In the genomic region with DNA sequence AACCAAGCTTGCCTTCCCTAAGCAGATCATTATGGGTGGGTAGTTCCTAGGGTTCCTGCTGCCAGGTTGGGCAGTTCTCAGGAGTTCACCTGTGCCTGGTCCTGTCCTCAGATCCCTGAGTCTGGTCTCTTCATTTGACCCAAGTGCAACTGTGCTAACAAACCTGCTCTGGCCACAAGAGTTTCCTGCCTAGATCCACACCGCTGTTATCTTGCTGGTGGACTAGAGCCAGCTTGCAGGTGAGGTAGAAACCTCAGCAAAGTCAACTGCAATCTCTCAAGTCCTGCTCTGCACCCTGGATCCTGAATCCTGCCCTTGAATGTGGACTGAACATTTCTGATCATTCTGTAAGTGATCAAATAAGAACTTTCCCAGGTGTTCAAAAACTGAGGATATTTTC, we compare ENCODE assay signal across 21 cellular contexts.
"Had no signal": no experiment of that assay in that cellular context is flagged by ENCODE, and none has a peak within 500 bp of the region (broad histone marks: within the 10 kb centered on the region; RNA-seq: fewer than 3 reads in every experiment).

No MANE protein-coding gene starts in this region.

- H3K4me1 Mint-ChIP-seq: memory B cell; naive thymus-derived CD4-positive, alpha-beta T cell; neural progenitor cell; stimulated activated effector memory CD8-positive, alpha-beta T cell treated with anti-CD3 and anti-CD28 coated beads, Interleukin-12 subunit alpha, Interleukin-12 subunit beta, amount 100 ng/mL, for 72 hours had no signal

- ATAC-seq: activated naive CD4-positive, alpha-beta T cell treated with anti-CD3 and anti-CD28 coated beads, Interleukin-2, amount 50 U/mL, for 72 hours; left ventricle myocardium superior; naive thymus-derived CD4-positive, alpha-beta T cell; stimulated activated effector memory CD8-positive, alpha-beta T cell treated with anti-CD3 and anti-CD28 coated beads, Interleukin-12 subunit alpha, Interleukin-12 subunit beta, amount 100 ng/mL, for 72 hours; upper lobe of right lung had no signal

- H3K36me3 ChIP-seq: adrenal gland, gastrocnemius medialis, neural progenitor cell, ovary, right lobe of liver, thoracic aorta, upper lobe of right lung, WERI-Rb-1 had no signal

- H3K36me3 Mint-ChIP-seq: activated naive CD4-positive, alpha-beta T cell treated with anti-CD3 and anti-CD28 coated beads, Interleukin-2, amount 50 U/mL, for 72 hours; memory B cell; naive thymus-derived CD4-positive, alpha-beta T cell; neural progenitor cell; stimulated activated effector memory CD8-positive, alpha-beta T cell treated with anti-CD3 and anti-CD28 coated beads, Interleukin-12 subunit alpha, Interleukin-12 subunit beta, amount 100 ng/mL, for 72 hours had no signal

- H3K9ac ChIP-seq: neural progenitor cell had no signal

- H3K4me1 ChIP-seq: adrenal gland, neural progenitor cell, right lobe of liver, upper lobe of right lung had no signal

- H3K9me3 ChIP-seq: adrenal gland, gastrocnemius medialis, ovary, right lobe of liver, thoracic aorta, upper lobe of right lung had no signal

- H3K4me2 ChIP-seq: neural progenitor cell had no signal

- H2AFZ ChIP-seq: neural progenitor cell had no signal

- H3K27ac Mint-ChIP-seq: activated naive CD4-positive, alpha-beta T cell treated with anti-CD3 and anti-CD28 coated beads, Interleukin-2, amount 50 U/mL, for 72 hours; memory B cell; naive thymus-derived CD4-positive, alpha-beta T cell; neural progenitor cell; stimulated activated effector memory CD8-positive, alpha-beta T cell treated with anti-CD3 and anti-CD28 coated beads, Interleukin-12 subunit alpha, Interleukin-12 subunit beta, amount 100 ng/mL, for 72 hours had no signal

- H3K27ac ChIP-seq: adrenal gland, dorsolateral prefrontal cortex, neural progenitor cell, ovary, right lobe of liver, thoracic aorta, upper lobe of right lung, WERI-Rb-1 had no signal

- H3K27me3 ChIP-seq: adrenal gland, gastrocnemius medialis, neural progenitor cell, ovary, right lobe of liver had no signal

- H3K4me3 Mint-ChIP-seq: memory B cell; naive thymus-derived CD4-positive, alpha-beta T cell; neural progenitor cell; stimulated activated effector memory CD8-positive, alpha-beta T cell treated with anti-CD3 and anti-CD28 coated beads, Interleukin-12 subunit alpha, Interleukin-12 subunit beta, amount 100 ng/mL, for 72 hours had no signal

- DNase-seq: activated CD4-positive, alpha-beta T cell treated with anti-CD3 and anti-CD28 coated beads, Interleukin-2, amount 50 U/mL, for 4 hours; activated gamma-delta T cell treated with Interleukin-2 at 50 U/mL for 16 hours; adrenal gland; caudate nucleus; dorsolateral prefrontal cortex; head of caudate nucleus; left ventricle myocardium superior; naive thymus-derived CD4-positive, alpha-beta T cell; ovary; right lobe of liver; small intestine; stimulated activated CD4-positive, alpha-beta T cell treated with anti-CD3 and anti-CD28 coated beads, Interleukin-4, amount 100 ng/mL, for 1 hour; T-helper 2 cell; upper lobe of right lung; WERI-Rb-1 had no signal

- H3K9me3 Mint-ChIP-seq: activated naive CD4-positive, alpha-beta T cell treated with anti-CD3 and anti-CD28 coated beads, Interleukin-2, amount 50 U/mL, for 72 hours; memory B cell; neural progenitor cell; stimulated activated effector memory CD8-positive, alpha-beta T cell treated with anti-CD3 and anti-CD28 coated beads, Interleukin-12 subunit alpha, Interleukin-12 subunit beta, amount 100 ng/mL, for 72 hours had no signal

- FAIRE-seq: small intestine had no signal

- H3K4me3 ChIP-seq: adrenal gland, dorsolateral prefrontal cortex, gastrocnemius medialis, neural progenitor cell, ovary, right lobe of liver, thoracic aorta, upper lobe of right lung had no signal
